In the genomic region with DNA sequence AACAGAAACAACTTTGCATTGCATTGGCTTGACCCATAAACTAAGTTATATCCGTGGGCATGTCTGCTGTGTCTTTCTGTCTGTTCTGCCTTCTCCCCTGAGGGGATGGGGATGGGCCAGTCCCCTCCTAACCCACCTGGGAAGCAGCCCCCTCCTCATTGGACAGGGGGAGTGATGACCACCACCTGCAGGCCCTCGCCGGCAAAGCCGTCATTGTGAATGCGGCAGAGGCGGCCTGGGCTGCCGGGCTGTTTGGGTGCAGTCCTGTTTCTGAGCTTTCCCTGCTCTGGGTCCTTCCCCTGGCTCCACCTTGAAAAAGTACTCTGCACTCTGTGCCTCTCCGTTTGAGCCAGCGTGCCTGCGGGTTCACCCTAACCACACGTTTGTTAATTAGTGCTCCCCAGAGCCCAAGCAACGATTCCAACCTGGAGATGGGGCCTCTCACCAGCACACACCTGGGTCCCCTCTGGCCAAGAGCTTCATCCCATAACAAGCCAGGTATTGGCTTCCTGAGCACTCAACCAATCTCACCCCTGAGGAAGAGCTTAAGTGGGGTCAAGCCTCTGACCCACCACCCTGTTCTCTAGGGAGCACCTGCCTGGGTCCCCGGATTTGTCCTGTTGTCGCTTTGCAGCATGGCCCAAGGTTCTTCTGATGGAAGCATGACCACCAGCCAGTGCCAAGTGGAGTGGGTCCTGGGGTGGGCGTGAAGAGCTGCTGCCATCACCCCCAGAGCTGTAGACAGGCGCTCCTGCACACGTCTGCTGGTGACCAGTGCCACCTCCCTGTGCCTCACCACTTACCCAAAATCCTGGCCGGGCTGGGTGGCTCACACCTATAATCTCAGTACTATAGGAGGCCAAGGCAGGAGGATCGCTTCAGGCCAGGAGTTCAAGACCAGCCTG, we compare ENCODE assay signal across 1 cellular context.
TF ChIP-seq lines count a peak whose summit lies in the region.

No MANE protein-coding gene starts in this region.

TF ChIP-seq in K562, 482 proteins besides CTCF, POLR2A, EP300 and RAD21:
- TF ChIP-seq POLR2G (IDR thresholded peaks at IDR 0.05; ENCODE audit: low read depth, low read length), result 0 out of 2 replicates have a peak, but pooled peaks have one; percentile 7
- no peak for TF ChIP-seq TFAM (CRISPR knock-in tag; conservative IDR thresholded peaks at IDR 0.05)
- no peak for TF ChIP-seq HOXB6 (CRISPR knock-in tag; IDR thresholded peaks at IDR 0.05; ENCODE audit: borderline replicate concordance)
- no peak for TF ChIP-seq ZNF436 (CRISPR knock-in tag; IDR thresholded peaks at IDR 0.05)
- no peak for TF ChIP-seq ETV6 (IDR thresholded peaks at IDR 0.05; ENCODE audit: borderline replicate concordance in 1 of 2, low read depth in 2 of 2, low read length in 1 of 2)
- no peak for TF ChIP-seq ETV6 (CRISPR knock-in tag; IDR thresholded peaks at IDR 0.05; ENCODE audit: borderline replicate concordance)
- TF ChIP-seq TOE1 (IDR thresholded peaks at IDR 0.05; ENCODE audit: borderline replicate concordance), result no peak
- TF ChIP-seq TOE1 (CRISPR knock-in tag; IDR thresholded peaks at IDR 0.05; ENCODE audit: borderline replicate concordance, low read depth), result no peak
- no peak for TF ChIP-seq ZSCAN29 (IDR thresholded peaks at IDR 0.05)
- no peak for TF ChIP-seq ZZZ3 (IDR thresholded peaks at IDR 0.05)
